Comparison of ENCODE assay signal across 28 cellular contexts in the genomic region with DNA sequence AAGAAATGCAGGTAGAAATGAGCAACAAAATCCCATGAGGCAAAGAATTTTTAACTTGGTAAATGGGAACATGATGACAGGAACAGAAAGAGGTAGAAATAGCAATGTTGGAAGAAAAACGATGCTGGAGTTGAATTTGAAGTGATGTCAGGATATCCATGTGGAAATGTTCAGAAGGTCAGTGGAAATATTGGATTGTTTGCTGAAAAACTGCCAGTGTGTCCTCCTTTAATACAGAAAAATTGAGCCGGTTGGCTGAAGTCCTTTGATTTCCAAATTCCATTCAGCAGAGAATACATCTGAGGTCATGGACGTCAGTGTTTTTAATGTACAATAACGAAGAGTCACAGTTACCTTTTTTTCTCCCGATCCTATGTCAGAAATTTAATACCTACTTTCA.
"Had no signal": no experiment of that assay in that cellular context is flagged by ENCODE, and none has a peak within 500 bp of the region (broad histone marks: within the 10 kb centered on the region; RNA-seq: fewer than 3 reads in every experiment).

No MANE protein-coding gene starts in this region.

- H3K27me3 ChIP-seq: neural progenitor cell, neutrophil, right lobe of liver, stomach, testis, thyroid gland, transverse colon, upper lobe of left lung, vagina had no signal

- H3K9me3 ChIP-seq: lower lobe of right lung, neutrophil, psoas muscle, right lobe of liver, stomach, testis, thyroid gland, transverse colon, upper lobe of left lung, vagina had no signal

- ATAC-seq: lower lobe of right lung; natural killer cell; psoas muscle; stimulated activated naive B cell treated with anti-CD40 and anti-IgM and Interleukin-4, amounts not matched to agents 10 μg/mL and 1 μg/mL and 100 μg/mL, for 72 hours; stimulated activated naive CD8-positive, alpha-beta T cell treated with anti-CD3 and anti-CD28 coated beads, Interleukin-15, Interleukin-2, amounts not matched to agents 100 U/mL and 50 U/mL, for 24 hours had no signal

- H3K27ac ChIP-seq: lower lobe of right lung, neural progenitor cell, neutrophil, parathyroid adenoma, psoas muscle, right lobe of liver, skin epidermis, stomach, testis, thyroid gland, transverse colon, upper lobe of left lung, vagina had no signal

- H3K36me3 ChIP-seq: lower lobe of right lung, neural progenitor cell, neutrophil, right lobe of liver, stomach, thyroid gland, transverse colon, upper lobe of left lung, vagina had no signal

- DNase-seq: hippocampal formation; kidney glomerular epithelial cell; left colon; lower lobe of right lung; mammary epithelial cell; mesenchymal stem cell; naive B cell; natural killer cell; nephron progenitor cell; occipital lobe; psoas muscle; stimulated activated CD4-positive, alpha-beta T cell treated with anti-CD3 and anti-CD28 coated beads, Interleukin-12 subunit alpha, Interleukin-12 subunit beta, amount 100 ng/mL, for 4 hours; stimulated activated CD4-positive, alpha-beta T cell treated with anti-CD3 and anti-CD28 coated beads, Interleukin-15, amount 100 ng/mL, for 24 hours; stimulated activated CD4-positive, alpha-beta T cell treated with anti-CD3 and anti-CD28 coated beads, Interleukin-2, amount 100 ng/mL, for 24 hours; stimulated activated CD4-positive, alpha-beta T cell treated with anti-CD3 and anti-CD28 coated beads, Interleukin-4, amount 100 ng/mL, for 1 hour; stimulated activated naive B cell treated with anti-CD40 and anti-IgM and Interleukin-4, amounts not matched to agents 10 μg/mL and 1 μg/mL and 100 μg/mL, for 72 hours; stimulated activated naive CD8-positive, alpha-beta T cell treated with anti-CD3 and anti-CD28 coated beads, Interleukin-15, Interleukin-2, amounts not matched to agents 100 U/mL and 50 U/mL, for 24 hours; stomach; testis; thyroid gland; transverse colon; upper lobe of left lung had no signal

- H3K4me1 ChIP-seq: lower lobe of right lung, neural progenitor cell, parathyroid adenoma, psoas muscle, right lobe of liver, stomach, testis, transverse colon, upper lobe of left lung, vagina had no signal

- H3K4me3 ChIP-seq: lower lobe of right lung, neural progenitor cell, psoas muscle, right lobe of liver, skin epidermis, stomach, testis, thyroid gland, transverse colon, upper lobe of left lung, vagina had no signal
